Comparison of ENCODE assay signal across 9 cellular contexts in the genomic region with DNA sequence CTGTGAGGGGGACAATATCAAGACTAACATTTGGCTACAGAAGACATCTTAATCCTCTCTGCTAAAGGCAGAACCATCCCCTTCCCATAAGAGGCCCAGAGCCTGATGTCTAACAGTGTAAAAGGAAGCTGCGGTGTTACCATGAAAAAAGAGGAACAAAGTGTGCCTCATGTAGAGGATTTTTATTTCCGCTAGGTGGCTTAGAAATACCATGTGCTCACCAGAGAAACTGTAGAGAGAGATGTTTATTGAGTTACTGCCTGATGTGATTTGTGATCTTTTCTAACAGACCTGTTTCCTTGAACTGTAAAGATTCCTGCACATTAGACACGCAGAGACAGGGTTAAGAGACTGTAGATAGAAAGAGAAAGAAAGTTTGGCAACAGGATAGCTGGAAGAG. TPM values are rescaled to one million over a fixed set of nuclear protein-coding genes. Genes with fewer than 3 reads are reported as not detected.
A peak's percentile ranks its signal among the peaks of the same experiment; 100 is the strongest.
DNase-seq lines count a peak whose midpoint lies in the region; ATAC-seq lines count a peak whose summit lies in the region.
"Had no signal": no experiment of that assay in that cellular context is flagged by ENCODE, and none has a peak within 500 bp of the region (broad histone marks: within the 10 kb centered on the region; RNA-seq: fewer than 3 reads in every experiment).

No MANE protein-coding gene starts in this region.

- no peak overlapping the region for H3K27ac Mint-ChIP-seq in memory B cell

- ATAC-seq in HG03095 (IDR thresholded peaks at IDR 0.05; ENCODE audit: unreplicated experiment) = peak; percentile 78
- ATAC-seq in memory B cell (ENCODE audit: low read depth) = peak; percentile 79
- no peak for ATAC-seq in HG02970 (IDR thresholded peaks at IDR 0.05; ENCODE audit: low FRiP score, unreplicated experiment)

- H3K9me3 Mint-ChIP-seq in memory B cell = peaks cover 2% of the 10 kb centered on the region

- DNase-seq in DMS 273 (lab: John Stamatoyannopoulos, UW; ENCODE audit: unreplicated experiment) = peak; percentile 29
- no peak for DNase-seq in DMS 273 treated with DMSO at 0.1 percent for 48 hours (lab: John Stamatoyannopoulos, UW)
- peak; percentile 69 for DNase-seq in SK-N-DZ (ENCODE audit: low spot score)
- DNase-seq in memory B cell (ENCODE audit: low spot score in 2 of 2) = peak in 1 of 2 donors; percentile 6
- no peak for DNase-seq in cardiac septum (ENCODE audit: low spot score)
- DNase-seq in NCI-H748 (lab: John Stamatoyannopoulos, UW; ENCODE audit: unreplicated experiment) = no peak

- H3K4me3 Mint-ChIP-seq in memory B cell = no peak overlapping the region

- peaks cover 4% of the 10 kb centered on the region for H3K4me1 Mint-ChIP-seq in memory B cell

- no peaks in the 10 kb centered on the region for H3K36me3 Mint-ChIP-seq in memory B cell

- H3K27me3 Mint-ChIP-seq in memory B cell = peaks cover 8% of the 10 kb centered on the region

- intact Hi-C loops in cardiac septum (cut with DNase I) = no loop called here

RNA-seq across cellular contexts. Expression of a gene that starts 22.1 kb away (rescaled TPM):
- polyA plus RNA-seq in SK-N-DZ (2014; cell fraction: cytosol; rRNA removed) = not detected in 2 replicates
- polyA plus RNA-seq in SK-N-DZ (2014; cell fraction: nucleus; rRNA removed) = not detected in 2 replicates
- not detected for total RNA-seq in cardiac septum
- total RNA-seq: T-helper 1 cell treated with Interleukin-12 subunit alpha and Interleukin-12 subunit beta and Interleukin-4 antibody, amounts not matched to agents 30 ng/mL and 1 ng/mL, for 36 hours had no signal

RNA-seq across cellular contexts. Expression of a gene that starts 41.3 kb away (rescaled TPM):
- polyA plus RNA-seq in SK-N-DZ (2014; cell fraction: cytosol; rRNA removed) = not detected in 2 replicates
- polyA plus RNA-seq in SK-N-DZ (2014; cell fraction: nucleus; rRNA removed) = not detected in 2 replicates
- total RNA-seq in cardiac septum = not detected
- total RNA-seq: T-helper 1 cell treated with Interleukin-12 subunit alpha and Interleukin-12 subunit beta and Interleukin-4 antibody, amounts not matched to agents 30 ng/mL and 1 ng/mL, for 36 hours had no signal

RNA-seq across cellular contexts. Expression of a gene that starts 58.0 kb away (rescaled TPM):
- not detected in 2 replicates for polyA plus RNA-seq in SK-N-DZ (2014; cell fraction: cytosol; rRNA removed)
- not detected in 2 replicates for polyA plus RNA-seq in SK-N-DZ (2014; cell fraction: nucleus; rRNA removed)
- not detected for total RNA-seq in cardiac septum
- total RNA-seq: T-helper 1 cell treated with Interleukin-12 subunit alpha and Interleukin-12 subunit beta and Interleukin-4 antibody, amounts not matched to agents 30 ng/mL and 1 ng/mL, for 36 hours had no signal

Comparison
In these comparisons a context has a peak if more than half of its experiments do, and no peak if none do; other contexts are left out.
1. DNase-seq: peak in DMS 273 (single experiment) and SK-N-DZ (single experiment); none in DMS 273 treated with DMSO at 0.1 percent for 48 hours (single experiment), cardiac septum (single experiment) and NCI-H748 (single experiment).